Comparison of ENCODE assay signal across 31 cellular contexts in genomic region chr13:48780713-48781341, GRCh38.
"Had no signal": no experiment of that assay in that cellular context is flagged by ENCODE, and none has a peak within 500 bp of the region (broad histone marks: within the 10 kb centered on the region; RNA-seq: fewer than 3 reads in every experiment).

No MANE protein-coding gene starts in this region.

- H3K9me3 ChIP-seq: ovary, testis, upper lobe of right lung had no signal

- H3K27me3 Mint-ChIP-seq: progenitor cell of endocrine pancreas, type B pancreatic cell had no signal

- H3K4me3 ChIP-seq: neural progenitor cell, ovary, psoas muscle, skin epidermis, smooth muscle cell, spleen, suprapubic skin, testis, tibial artery, transverse colon, upper lobe of right lung, uterus had no signal

- H3K27me3 ChIP-seq: neural progenitor cell, ovary, spleen, suprapubic skin, testis, tibial artery, transverse colon, upper lobe of right lung, uterus had no signal

- H3K36me3 Mint-ChIP-seq: natural killer cell; neural progenitor cell; stimulated activated memory B cell treated with anti-CD40 and anti-IgM and Interleukin-4, amounts not matched to agents 10 μg/mL and 1 μg/mL and 100 μg/mL, for 72 hours; type B pancreatic cell had no signal

- H3K4me1 ChIP-seq: neural progenitor cell, parathyroid adenoma, psoas muscle, testis, upper lobe of right lung, uterus had no signal

- H3K4me2 ChIP-seq: neural progenitor cell, smooth muscle cell had no signal

- H3K79me2 ChIP-seq: parathyroid adenoma had no signal

- ATAC-seq: natural killer cell; psoas muscle; right cardiac atrium; sciatic nerve; stimulated activated memory B cell treated with anti-CD40 and anti-IgM and Interleukin-4, amounts not matched to agents 10 μg/mL and 1 μg/mL and 100 μg/mL, for 72 hours; stimulated activated naive CD8-positive, alpha-beta T cell treated with anti-CD3 and anti-CD28 coated beads, Interleukin-15, amount 100 ng/mL, for 72 hours; stimulated activated naive CD8-positive, alpha-beta T cell treated with anti-CD3 and anti-CD28 coated beads, Interleukin-15, Interleukin-2, amounts not matched to agents 100 U/mL and 50 U/mL, for 24 hours; upper lobe of right lung had no signal

- H3K27ac Mint-ChIP-seq: natural killer cell; nephron; neural progenitor cell; progenitor cell of endocrine pancreas; stimulated activated memory B cell treated with anti-CD40 and anti-IgM and Interleukin-4, amounts not matched to agents 10 μg/mL and 1 μg/mL and 100 μg/mL, for 72 hours; stimulated activated naive CD8-positive, alpha-beta T cell treated with anti-CD3 and anti-CD28 coated beads, Interleukin-15, amount 100 ng/mL, for 72 hours; type B pancreatic cell had no signal

- H3K9ac ChIP-seq: neural progenitor cell, parathyroid adenoma had no signal

- DNase-seq: natural killer cell; occipital lobe; ovary; posterior cingulate gyrus; psoas muscle; right cardiac atrium; spleen; stimulated activated CD4-positive, alpha-beta T cell treated with anti-CD3 and anti-CD28 coated beads, Interleukin-12 subunit alpha, Interleukin-12 subunit beta, amount 100 ng/mL, for 4 hours; stimulated activated CD4-positive, alpha-beta T cell treated with anti-CD3 and anti-CD28 coated beads, Interleukin-1b, Interleukin-23, amount 100 ng/mL, for 48 hours; stimulated activated CD4-positive, alpha-beta T cell treated with anti-CD3 and anti-CD28 coated beads, Interleukin-4, amount 100 ng/mL, for 1 hour; stimulated activated CD4-positive, alpha-beta T cell treated with anti-CD3 and anti-CD28 coated beads, Interleukin-4, amount 100 ng/mL, for 4 hours; stimulated activated CD8-positive, alpha-beta memory T cell treated with anti-CD3 and anti-CD28 coated beads, Interleukin-4, amount 100 ng/mL, for 48 hours; stimulated activated naive CD4-positive, alpha-beta T cell; stimulated activated naive CD8-positive, alpha-beta T cell treated with anti-CD3 and anti-CD28 coated beads, Interleukin-15, amount 100 ng/mL, for 72 hours; stimulated activated naive CD8-positive, alpha-beta T cell treated with anti-CD3 and anti-CD28 coated beads, Interleukin-15, Interleukin-2, amounts not matched to agents 100 U/mL and 50 U/mL, for 24 hours; substantia nigra; testis; tibial artery; transverse colon; upper lobe of right lung; uterus had no signal

- H3K4me3 Mint-ChIP-seq: natural killer cell; nephron; neural progenitor cell; stimulated activated memory B cell treated with anti-CD40 and anti-IgM and Interleukin-4, amounts not matched to agents 10 μg/mL and 1 μg/mL and 100 μg/mL, for 72 hours; stimulated activated naive CD8-positive, alpha-beta T cell treated with anti-CD3 and anti-CD28 coated beads, Interleukin-15, amount 100 ng/mL, for 72 hours; type B pancreatic cell had no signal

- H3K4me1 Mint-ChIP-seq: natural killer cell; nephron; stimulated activated memory B cell treated with anti-CD40 and anti-IgM and Interleukin-4, amounts not matched to agents 10 μg/mL and 1 μg/mL and 100 μg/mL, for 72 hours; stimulated activated naive CD8-positive, alpha-beta T cell treated with anti-CD3 and anti-CD28 coated beads, Interleukin-15, amount 100 ng/mL, for 72 hours had no signal

- H2AFZ ChIP-seq: neural progenitor cell, parathyroid adenoma had no signal

- H3K36me3 ChIP-seq: neural progenitor cell, ovary, spleen, suprapubic skin, tibial artery, transverse colon, upper lobe of right lung, uterus had no signal

- H3K27ac ChIP-seq: neural progenitor cell, ovary, parathyroid adenoma, psoas muscle, skin epidermis, spleen, suprapubic skin, testis, tibial artery, transverse colon, upper lobe of right lung, uterus had no signal
